In the genomic region with DNA sequence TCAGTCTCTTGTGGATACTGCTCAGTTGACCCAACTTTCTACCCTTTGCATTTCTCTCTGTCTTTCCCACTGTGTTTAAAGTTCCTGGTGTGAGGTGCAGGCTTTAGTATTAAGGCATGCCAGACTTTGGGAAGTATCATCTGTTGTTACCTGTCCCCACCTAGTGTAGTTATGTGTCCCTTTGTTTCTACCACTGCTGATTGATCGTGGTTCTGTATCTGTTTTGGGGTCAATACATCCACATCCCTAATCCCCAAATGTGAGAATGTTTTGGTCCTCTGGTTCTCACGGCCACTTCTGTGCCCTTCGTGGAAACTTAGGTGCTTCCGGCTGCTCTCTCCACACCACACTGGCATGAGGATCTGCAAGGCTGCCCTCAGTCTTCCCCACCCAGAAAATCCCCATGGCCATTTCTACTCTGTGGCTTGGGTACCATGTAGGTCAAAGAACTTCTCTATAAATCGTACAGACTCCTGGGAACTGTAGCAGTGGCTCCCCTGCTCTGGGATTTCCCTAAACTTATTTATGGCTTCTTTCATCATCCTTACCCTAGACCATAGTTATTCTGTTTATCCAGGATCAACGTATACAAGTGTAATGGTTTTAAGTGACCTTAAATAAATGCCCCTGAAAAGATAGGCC, we compare ENCODE assay signal across 14 cellular contexts.
DNase-seq lines count a peak whose midpoint lies in the region; ATAC-seq and TF ChIP-seq lines count a peak whose summit lies in the region.
"Had no signal": no experiment of that assay in that cellular context is flagged by ENCODE, and none has a peak within 500 bp of the region (broad histone marks: within the 10 kb centered on the region; RNA-seq: fewer than 3 reads in every experiment).

No MANE protein-coding gene starts in this region.

- peak overlapping the region; percentile 64 for H3K4me3 Mint-ChIP-seq in T-helper 2 cell treated with Interferon-gamma antibody and Interleukin-4, amounts not matched to agents 5 μg/mL and 100 μg/mL, for 36 hours
- H3K4me3 Mint-ChIP-seq in GM23338: no peak overlapping the region
- peak overlapping the region; percentile 49 for H3K4me3 Mint-ChIP-seq in stimulated activated naive CD8-positive, alpha-beta T cell treated with anti-CD3 and anti-CD28 coated beads, Interleukin-15, Interleukin-2, amounts not matched to agents 100 ng/mL and 50 ng/mL, for 24 hours
- H3K4me3 Mint-ChIP-seq: nephron progenitor cell had no signal

- no peaks in the 10 kb centered on the region for H3F3A ChIP-seq in GM23338 (replicated peaks; ENCODE audit: low read depth)
- peaks cover 10% of the 10 kb centered on the region for H3F3A ChIP-seq in MM.1S (ENCODE audit: insufficient read depth, low read length)

- no peaks in the 10 kb centered on the region for H3K27me3 Mint-ChIP-seq in T-helper 2 cell treated with Interferon-gamma antibody and Interleukin-4, amounts not matched to agents 5 μg/mL and 100 μg/mL, for 36 hours (ENCODE audit: low read depth)
- H3K27me3 Mint-ChIP-seq in GM23338 (ENCODE audit: insufficient read depth, low read depth, poor library complexity): no peaks in the 10 kb centered on the region
- no peaks in the 10 kb centered on the region for H3K27me3 Mint-ChIP-seq in stimulated activated naive CD8-positive, alpha-beta T cell treated with anti-CD3 and anti-CD28 coated beads, Interleukin-15, Interleukin-2, amounts not matched to agents 100 ng/mL and 50 ng/mL, for 24 hours

- no peak overlapping the region for H3K27ac ChIP-seq in GM23338 (ENCODE audit: low read depth)
- H3K27ac ChIP-seq in MM.1S (ENCODE audit: low read length): peak overlapping the region; percentile 44; the same call in 1 of the 2 replicates
- no peak overlapping the region for H3K27ac ChIP-seq in left ventricle myocardium inferior (replicated peaks)
- H3K27ac ChIP-seq in upper lobe of right lung: no peak overlapping the region
- H3K27ac ChIP-seq: 22Rv1, tibial artery had no signal

- intact Hi-C loops in left ventricle myocardium inferior (cut with micrococcal nuclease) (no loop called here), upper lobe of right lung (cut with DNase I) (no loop called here)

- H3K4me1 ChIP-seq in GM23338 (ENCODE audit: insufficient read depth) (no peaks in the 10 kb centered on the region), MM.1S (ENCODE audit: low read length) (peaks cover 27% of the 10 kb centered on the region), left ventricle myocardium inferior (no peaks in the 10 kb centered on the region), upper lobe of right lung (no peaks in the 10 kb centered on the region)
- H3K4me1 ChIP-seq: tibial artery had no signal

- H3K4me3 ChIP-seq in GM23338 (no peak overlapping the region), MM.1S (ENCODE audit: low read length) (no peak overlapping the region), left ventricle myocardium inferior (no peak overlapping the region), upper lobe of right lung (no peak overlapping the region)
- H3K4me3 ChIP-seq: tibial artery had no signal

- ATAC-seq in GM23338 (no peak), upper lobe of right lung (no peak)

- H3K4me1 Mint-ChIP-seq in T-helper 2 cell treated with Interferon-gamma antibody and Interleukin-4, amounts not matched to agents 5 μg/mL and 100 μg/mL, for 36 hours (ENCODE audit: low read depth): peaks cover 37% of the 10 kb centered on the region
- peaks cover 5% of the 10 kb centered on the region; the same call in 2 of the 3 replicates for H3K4me1 Mint-ChIP-seq in GM23338
- peaks cover 50% of the 10 kb centered on the region for H3K4me1 Mint-ChIP-seq in stimulated activated naive CD8-positive, alpha-beta T cell treated with anti-CD3 and anti-CD28 coated beads, Interleukin-15, Interleukin-2, amounts not matched to agents 100 ng/mL and 50 ng/mL, for 24 hours (ENCODE audit: low read depth)

- H2AFZ ChIP-seq in GM23338 (peak overlapping the region; percentile 38; the same call in 1 of the 2 replicates), MM.1S (ENCODE audit: low read length) (0 out of 2 replicates have a peak overlapping the region, but pooled peaks have one; percentile 1)

- H3K4me2 ChIP-seq in GM23338 (no peak overlapping the region), MM.1S (ENCODE audit: low read depth, low read length) (peak overlapping the region; percentile 53)

- H3K36me3 ChIP-seq in GM23338 (ENCODE audit: insufficient read depth): no peaks in the 10 kb centered on the region
- H3K36me3 ChIP-seq in MM.1S (replicated peaks; ENCODE audit: insufficient read depth, low read length): no peaks in the 10 kb centered on the region
- no peaks in the 10 kb centered on the region for H3K36me3 ChIP-seq in left ventricle myocardium inferior
- no peaks in the 10 kb centered on the region for H3K36me3 ChIP-seq in upper lobe of right lung
- H3K36me3 ChIP-seq: tibial artery had no signal

- H3K27me3 ChIP-seq in GM23338 (ENCODE audit: insufficient read depth) (no peaks in the 10 kb centered on the region), MM.1S (replicated peaks; ENCODE audit: insufficient read depth, low read length) (no peaks in the 10 kb centered on the region), left ventricle myocardium inferior (ENCODE audit: low read depth) (no peaks in the 10 kb centered on the region), upper lobe of right lung (no peaks in the 10 kb centered on the region)
- H3K27me3 ChIP-seq: tibial artery had no signal

- H3K9ac ChIP-seq in MM.1S (ENCODE audit: low read length): no peak overlapping the region

- peaks cover 35% of the 10 kb centered on the region for H3K9me3 Mint-ChIP-seq in T-helper 2 cell treated with Interferon-gamma antibody and Interleukin-4, amounts not matched to agents 5 μg/mL and 100 μg/mL, for 36 hours
- H3K9me3 Mint-ChIP-seq in GM23338: peaks cover 10% of the 10 kb centered on the region; the same call in 2 of the 3 replicates
- H3K9me3 Mint-ChIP-seq in stimulated activated naive CD8-positive, alpha-beta T cell treated with anti-CD3 and anti-CD28 coated beads, Interleukin-15, Interleukin-2, amounts not matched to agents 100 ng/mL and 50 ng/mL, for 24 hours: peaks cover 14% of the 10 kb centered on the region

- H3K36me3 Mint-ChIP-seq in T-helper 2 cell treated with Interferon-gamma antibody and Interleukin-4, amounts not matched to agents 5 μg/mL and 100 μg/mL, for 36 hours (ENCODE audit: low read depth): peaks cover 20% of the 10 kb centered on the region
- no peaks in the 10 kb centered on the region; the same call in 2 of the 3 replicates for H3K36me3 Mint-ChIP-seq in GM23338 (ENCODE audit: low read depth)
- H3K36me3 Mint-ChIP-seq in stimulated activated naive CD8-positive, alpha-beta T cell treated with anti-CD3 and anti-CD28 coated beads, Interleukin-15, Interleukin-2, amounts not matched to agents 100 ng/mL and 50 ng/mL, for 24 hours (ENCODE audit: low read depth): peaks cover 29% of the 10 kb centered on the region

- peak overlapping the region; percentile 8 for H3K27ac Mint-ChIP-seq in T-helper 2 cell treated with Interferon-gamma antibody and Interleukin-4, amounts not matched to agents 5 μg/mL and 100 μg/mL, for 36 hours
- no peak overlapping the region for H3K27ac Mint-ChIP-seq in GM23338
- H3K27ac Mint-ChIP-seq in stimulated activated naive CD8-positive, alpha-beta T cell treated with anti-CD3 and anti-CD28 coated beads, Interleukin-15, Interleukin-2, amounts not matched to agents 100 ng/mL and 50 ng/mL, for 24 hours: peak overlapping the region; percentile 80
- H3K27ac Mint-ChIP-seq: nephron progenitor cell had no signal

- TF ChIP-seq CTCF in GM23338 (conservative IDR thresholded peaks at IDR 0.05; ENCODE audit: low read depth in 2 of 2): no peak
- TF ChIP-seq CTCF in MM.1S (IDR thresholded peaks at IDR 0.05; ENCODE audit: low read length): no peak
- no peak for TF ChIP-seq CTCF in left ventricle myocardium inferior (IDR thresholded peaks at IDR 0.05; ENCODE audit: borderline replicate concordance)
- TF ChIP-seq CTCF in upper lobe of right lung (IDR thresholded peaks at IDR 0.05): no peak

- H3K79me2 ChIP-seq in GM23338 (replicated peaks; ENCODE audit: insufficient read depth): no peaks in the 10 kb centered on the region
- H3K79me2 ChIP-seq in MM.1S (ENCODE audit: low read length): no peaks in the 10 kb centered on the region

- no peaks in the 10 kb centered on the region for H3K9me2 ChIP-seq in GM23338 (ENCODE audit: insufficient read depth)
- H3K9me2 ChIP-seq in MM.1S (replicated peaks; ENCODE audit: insufficient read depth, low read length): no peaks in the 10 kb centered on the region

- no peak for DNase-seq in T-helper 2 cell treated with Interferon-gamma antibody and Interleukin-4, amounts not matched to agents 5 μg/mL and 100 μg/mL, for 36 hours (ENCODE audit: low spot score)
- DNase-seq in T-helper 2 cell (no peak), GM23338 (ENCODE audit: low spot score) (no peak), MM.1S (no peak), left ventricle myocardium inferior (no peak), upper lobe of right lung (no peak), KG1 (lab: John Stamatoyannopoulos, UW) (no peak)
- DNase-seq: effector CD4-positive, alpha-beta T cell; NCI-H446; nephron progenitor cell; retina; tibial artery had no signal

- H3K9me3 ChIP-seq in MM.1S (replicated peaks; ENCODE audit: insufficient read depth, low read length) (no peaks in the 10 kb centered on the region), left ventricle myocardium inferior (replicated peaks) (peaks cover 15% of the 10 kb centered on the region), upper lobe of right lung (peaks cover 4% of the 10 kb centered on the region)
- H3K9me3 ChIP-seq: tibial artery had no signal

- no peaks in the 10 kb centered on the region for H4K20me1 ChIP-seq in GM23338 (replicated peaks; ENCODE audit: insufficient read depth)
- no peaks in the 10 kb centered on the region for H4K20me1 ChIP-seq in MM.1S (ENCODE audit: insufficient read depth, low read length)

TF ChIP-seq in GM23338, 12 proteins besides CTCF, POLR2A, EP300 and RAD21:
- TF ChIP-seq, protein P1, sequence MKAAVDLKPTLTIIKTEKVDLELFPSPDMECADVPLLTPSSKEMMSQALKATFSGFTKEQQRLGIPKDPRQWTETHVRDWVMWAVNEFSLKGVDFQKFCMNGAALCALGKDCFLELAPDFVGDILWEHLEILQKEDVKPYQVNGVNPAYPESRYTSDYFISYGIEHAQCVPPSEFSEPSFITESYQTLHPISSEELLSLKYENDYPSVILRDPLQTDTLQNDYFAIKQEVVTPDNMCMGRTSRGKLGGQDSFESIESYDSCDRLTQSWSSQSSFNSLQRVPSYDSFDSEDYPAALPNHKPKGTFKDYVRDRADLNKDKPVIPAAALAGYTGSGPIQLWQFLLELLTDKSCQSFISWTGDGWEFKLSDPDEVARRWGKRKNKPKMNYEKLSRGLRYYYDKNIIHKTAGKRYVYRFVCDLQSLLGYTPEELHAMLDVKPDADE (IDR thresholded peaks at IDR 0.05): no peak
- TF ChIP-seq JUNB (IDR thresholded peaks at IDR 0.05; ENCODE audit: unreplicated experiment): no peak
- no peak for TF ChIP-seq ZNF331 (CRISPR knock-in tag; IDR thresholded peaks at IDR 0.05; ENCODE audit: low read depth)
- no peak for TF ChIP-seq STAT1 (IDR thresholded peaks at IDR 0.05; ENCODE audit: unreplicated experiment)
- TF ChIP-seq NANOG (IDR thresholded peaks at IDR 0.05; ENCODE audit: borderline replicate concordance): no peak
